ENCODE assay signal across 8 cellular contexts in the genomic region with DNA sequence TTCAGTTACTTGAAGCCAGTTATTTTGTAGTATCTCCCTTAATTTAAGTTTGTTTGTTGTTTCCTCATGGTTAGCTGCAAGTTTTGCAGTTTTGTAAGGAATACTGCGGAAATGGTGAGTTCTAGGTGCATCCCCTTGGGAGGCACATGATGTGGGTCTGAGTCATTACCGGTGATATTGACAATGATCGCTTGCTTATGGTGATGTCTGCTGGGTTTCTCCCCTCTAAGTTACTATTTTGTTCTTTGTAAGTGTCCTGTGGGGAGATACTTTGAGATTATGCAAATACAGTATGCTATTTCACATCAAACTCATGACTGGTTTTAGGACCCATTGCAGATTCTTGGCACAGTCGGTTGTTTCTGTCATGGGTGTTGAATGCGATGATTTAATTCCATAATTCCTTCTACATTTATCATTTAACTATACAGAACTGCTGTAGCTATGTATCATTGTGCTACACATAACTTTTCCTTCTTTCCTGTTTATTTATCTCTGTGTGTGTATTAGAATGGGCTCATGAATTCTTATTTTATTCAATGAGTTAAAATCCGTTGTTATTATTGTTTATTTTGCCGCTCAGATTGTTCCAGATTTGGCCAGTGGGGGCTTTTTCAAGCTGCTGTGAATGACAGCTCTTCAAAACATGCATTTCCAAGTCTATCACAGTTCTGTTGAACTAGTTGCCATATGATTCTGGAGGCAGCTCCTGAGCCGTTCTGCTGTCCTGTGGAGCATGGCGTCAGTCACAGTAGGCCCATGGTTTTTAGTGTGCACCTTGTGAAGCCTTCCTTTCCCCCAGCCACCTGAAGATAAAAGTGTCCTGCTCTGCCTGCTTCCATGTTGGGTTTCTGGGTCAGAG. TPM values are rescaled to one million over a fixed set of nuclear protein-coding genes. Genes with fewer than 3 reads are reported as not detected.
A peak's percentile ranks its signal among the peaks of the same experiment; 100 is the strongest.
DNase-seq lines count a peak whose midpoint lies in the region; ATAC-seq and TF ChIP-seq lines count a peak whose summit lies in the region.

No MANE protein-coding gene starts in this region.

- H2AK5ac ChIP-seq in trophoblast cell (ENCODE audit: low read length): no peak overlapping the region

- H3K4me2 ChIP-seq in mammary epithelial cell (ENCODE audit: insufficient read depth, low read depth, low read length): peak overlapping the region; percentile 58
- no peak overlapping the region for H3K4me2 ChIP-seq in trophoblast cell (ENCODE audit: low read length)

- H4K8ac ChIP-seq in trophoblast cell (ENCODE audit: low read depth, low read length): no peak overlapping the region

- H3K36me3 ChIP-seq in mammary epithelial cell (ENCODE audit: insufficient read depth, low read length): peaks cover 2% of the 10 kb centered on the region
- peaks cover 21 to 22% of the 10 kb centered on the region in 2 experiments for H3K36me3 ChIP-seq in trophoblast cell (ENCODE audit: control insufficient read depth in 1 of 2, insufficient read depth in 2 of 2, low read length in 2 of 2)

- no peak overlapping the region for H4K12ac ChIP-seq in trophoblast cell (ENCODE audit: low read depth, low read length)

- TF ChIP-seq CTCF in GM12872 (IDR thresholded peaks at IDR 0.05; ENCODE audit: insufficient read depth, low read depth, low read length): 0 out of 3 replicates have a peak, but pooled peaks have one; percentile 22
- TF ChIP-seq CTCF in mammary epithelial cell (conservative IDR thresholded peaks at IDR 0.05 in 1 of 2, IDR thresholded peaks at IDR 0.05 in 1 of 2; ENCODE audit: extremely low read depth in 1 of 2, insufficient read depth in 1 of 2, low read depth in 1 of 2, low read length in 2 of 2): no peak

- peak overlapping the region; percentile 92 for H3K27ac ChIP-seq in mammary epithelial cell (ENCODE audit: insufficient read depth, low read depth, low read length)
- H3K27ac ChIP-seq in trophoblast cell (ENCODE audit: low read depth, low read length): no peak overlapping the region

- H3K79me2 ChIP-seq in mammary epithelial cell (ENCODE audit: insufficient read depth, low read length): peaks cover 74% of the 10 kb centered on the region
- peaks cover 19% of the 10 kb centered on the region for H3K79me2 ChIP-seq in trophoblast cell (ENCODE audit: control insufficient read depth, insufficient read depth, low read length, poor library complexity)

- H3K4me1 ChIP-seq in mammary epithelial cell (ENCODE audit: insufficient read depth, low read length) (peaks cover 70% of the 10 kb centered on the region), trophoblast cell (ENCODE audit: control insufficient read depth in 1 of 2, insufficient read depth in 2 of 2, low read length in 2 of 2) (peaks cover 21 to 39% of the 10 kb centered on the region in 2 experiments)

- peaks cover 10% of the 10 kb centered on the region for H3K79me1 ChIP-seq in trophoblast cell (ENCODE audit: low read length)

- DNase-seq in HS-5 (ENCODE audit: low read depth) (peak; percentile 87), mammary epithelial cell (peak; percentile 97), trophoblast cell (peak in 1 of 2 donors; percentile 57), GF-D8 (lab: John Stamatoyannopoulos, UW) (no peak), COLO668 (lab: John Stamatoyannopoulos, UW; ENCODE audit: unreplicated experiment) (no peak), NCI-H2029 (lab: John Stamatoyannopoulos, UW) (no peak)

- no peak overlapping the region for H2BK5ac ChIP-seq in trophoblast cell (ENCODE audit: low read depth, low read length, poor library complexity)

- H2BK12ac ChIP-seq in trophoblast cell (ENCODE audit: low read length): no peak overlapping the region

- in situ Hi-C loops in mammary epithelial cell (cut with MboI; ENCODE audit: low sequenced_read_pairs in 2 of 2): no loop called here

- H3K23ac ChIP-seq in trophoblast cell (ENCODE audit: low read length): no peak overlapping the region

- H3K14ac ChIP-seq in trophoblast cell (ENCODE audit: low read length): no peak overlapping the region

- H3K27me3 ChIP-seq in mammary epithelial cell (ENCODE audit: insufficient read depth, low read length) (no peaks in the 10 kb centered on the region), trophoblast cell (ENCODE audit: insufficient read depth, low read length) (no peaks in the 10 kb centered on the region)

- H3K4ac ChIP-seq in trophoblast cell (ENCODE audit: low read depth, low read length): peak overlapping the region; percentile 36

- H3K4me3 ChIP-seq in mammary epithelial cell (replicated peaks in 1 of 3; ENCODE audit: insufficient read depth in 1 of 3, low read depth in 2 of 3, low read length in 3 of 3): no peak overlapping the region
- H3K4me3 ChIP-seq in trophoblast cell (ENCODE audit: low read depth, low read length): no peak overlapping the region

- peak; percentile 88 for ATAC-seq in GM21447 (IDR thresholded peaks at IDR 0.05; ENCODE audit: unreplicated experiment)

- no peak overlapping the region for H2BK120ac ChIP-seq in trophoblast cell (ENCODE audit: insufficient read depth, low read length, poor library complexity)

- no peaks in the 10 kb centered on the region for H3K9me3 ChIP-seq in mammary epithelial cell (replicated peaks; ENCODE audit: insufficient read depth, low read length)
- H3K9me3 ChIP-seq in trophoblast cell (ENCODE audit: insufficient read depth, low read depth, low read length): no peaks in the 10 kb centered on the region

- H4K20me1 ChIP-seq in mammary epithelial cell (ENCODE audit: insufficient read depth, low read length): no peaks in the 10 kb centered on the region

- H3K9ac ChIP-seq in mammary epithelial cell (ENCODE audit: insufficient read depth, low read length): peak overlapping the region; percentile 68
- no peak overlapping the region for H3K9ac ChIP-seq in trophoblast cell (ENCODE audit: low read length)

- no peak overlapping the region for H3K18ac ChIP-seq in trophoblast cell (ENCODE audit: low read length)

- intact Hi-C loops in mammary epithelial cell (cut with micrococcal nuclease): loop anchor here (1.0 to 2.0 kb wide), 2 partner anchors 17 to 22 kb away; no protein-coding TSS in a partner anchor

- TSS peak; percentile 34 for BruUV-seq in mammary epithelial cell (replicated peaks; lab: Mats Ljungman, UMichigan)

- dilution Hi-C loops in mammary epithelial cell (cut with HindIII; ENCODE audit: low sequenced_read_pairs): no loop called here

- CTCF ChIA-PET in mammary epithelial cell (lab: Charles Lee; ENCODE audit: low non-redundant PET): interaction anchor here (0.6 to 1.4 kb wide), 2 partner anchors 13 to 33 kb away, joined by 3 to 5 read pairs; no protein-coding TSS in a partner anchor

- WGBS in mammary epithelial cell (ENCODE audit: low coverage, missing lambda C conversion rate): 34% methylated on average over 9 of the region's 9 CpGs
- no CpG with 5 or more reads among the region's 9 CpGs for WGBS in trophoblast cell (ENCODE audit: extremely low coverage, insufficient coverage, insufficient read length)

- H4K91ac ChIP-seq in trophoblast cell (ENCODE audit: low read depth, low read length): no peak overlapping the region

- H2AFZ ChIP-seq in mammary epithelial cell (ENCODE audit: low read depth, low read length) (no peak overlapping the region), trophoblast cell (ENCODE audit: insufficient read depth, low read length, poor library complexity) (no peak overlapping the region)

RNA-seq across cellular contexts. Expression of gene TSPAN14, which starts 18.4 kb away (rescaled TPM):
- total RNA-seq in mammary epithelial cell: 100 to 1,000 TPM in 1 of 2 donors, 10 to 100 TPM in 1; 47.8 to 102 TPM
- 97.2 TPM for polyA plus RNA-seq in mammary epithelial cell
- polyA minus RNA-seq in mammary epithelial cell: 85.5 TPM
- 77.2 and 78.0 TPM in 2 replicates for polyA plus RNA-seq in trophoblast cell (2013)

Comparison
In these comparisons a context has a peak if more than half of its experiments do, and no peak if none do; other contexts are left out.
1. DNase-seq: peak in HS-5 (single experiment) and mammary epithelial cell (single experiment); none in GF-D8 (single experiment), COLO668 (single experiment) and NCI-H2029 (single experiment).